Comparison of ENCODE assay signal across 8 cellular contexts in the genomic region with DNA sequence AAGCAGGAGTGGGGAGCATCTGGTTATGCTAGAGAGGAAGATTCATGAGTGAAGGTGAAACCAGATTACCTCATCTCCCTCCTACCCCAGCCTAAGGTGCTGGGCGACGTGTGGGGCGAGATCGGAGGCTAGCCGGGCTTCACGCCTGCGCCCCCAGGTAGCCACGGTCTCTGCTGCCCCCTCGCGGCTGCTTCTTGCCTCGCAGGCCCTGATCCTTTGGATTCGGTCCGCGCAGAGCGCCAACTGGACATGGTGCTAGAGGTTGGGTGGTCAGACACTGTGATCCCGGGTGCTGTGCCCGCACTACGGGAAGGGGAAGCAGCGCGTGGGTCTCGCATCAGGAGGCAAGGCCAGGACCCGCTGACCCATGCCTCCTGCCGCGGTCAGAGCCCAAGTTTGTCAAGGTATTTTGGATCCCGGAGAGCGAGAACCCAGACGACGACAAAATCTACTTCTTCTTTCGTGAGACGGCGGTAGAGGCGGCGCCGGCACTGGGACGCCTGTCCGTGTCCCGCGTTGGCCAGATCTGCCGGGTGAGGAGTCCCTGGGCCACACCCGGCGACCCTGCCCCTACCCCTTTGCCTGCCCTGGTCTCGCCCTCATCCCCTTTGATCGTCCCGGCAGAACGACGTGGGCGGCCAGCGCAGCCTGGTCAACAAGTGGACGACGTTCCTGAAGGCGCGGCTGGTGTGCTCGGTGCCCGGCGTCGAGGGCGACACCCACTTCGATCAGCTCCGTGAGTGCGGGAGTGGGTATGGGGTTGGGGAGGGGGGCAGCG. TPM values are rescaled to one million over a fixed set of nuclear protein-coding genes. Genes with fewer than 3 reads are reported as not detected.
A peak's percentile ranks its signal among the peaks of the same experiment; 100 is the strongest.
DNase-seq lines count a peak whose midpoint lies in the region; ATAC-seq and TF ChIP-seq lines count a peak whose summit lies in the region.

No MANE protein-coding gene starts in this region.

- H3K4me3 ChIP-seq in HUES48 (ENCODE audit: low read depth, low read length) (peak overlapping the region; percentile 23; the same call in 1 of the 2 replicates), Peyer's patch (peak overlapping the region; percentile 11 to 60 (median 29)), fibroblast of pulmonary artery (replicated peaks; ENCODE audit: low read depth, low read length) (peak overlapping the region; percentile 36)

- TF ChIP-seq CTCF in Peyer's patch (IDR thresholded peaks at IDR 0.05) (peak; percentile 96 to 100 (median 98)), fibroblast of pulmonary artery (IDR thresholded peaks at IDR 0.05; ENCODE audit: low read length, missing control alignments) (peak; percentile 92)

- no peak for TF ChIP-seq POLR2A in Peyer's patch (IDR thresholded peaks at IDR 0.05)

- no peaks in the 10 kb centered on the region for H3K36me3 ChIP-seq in HUES48 (ENCODE audit: control insufficient read depth, insufficient read depth, low read length)
- H3K36me3 ChIP-seq in Peyer's patch: peaks cover 0 to 15% (median 0%) of the 10 kb centered on the region in 3 donors

- intact Hi-C loops in activated T-helper 1 cell treated with anti-CD3 and anti-CD28 coated beads, Interleukin-12 subunit alpha, Interleukin-12 subunit beta, Interleukin-2, Interleukin-4 antibody, amounts not matched to agents 30 ng/mL and 10 ng/mL and 1 ng/mL, durations not matched to agents 14 hours and 24 hours and 36 hours (cut with micrococcal nuclease): loop anchor here (1.0 kb wide), 5 partner anchors 13 to 152 kb away; no protein-coding TSS in a partner anchor

- H3K27me3 Mint-ChIP-seq in activated T-helper 1 cell treated with anti-CD3 and anti-CD28 coated beads, Interleukin-12 subunit alpha, Interleukin-12 subunit beta, Interleukin-2, Interleukin-4 antibody, amounts not matched to agents 30 ng/mL and 10 ng/mL and 1 ng/mL, durations not matched to agents 14 hours and 24 hours and 36 hours (ENCODE audit: insufficient read depth): peaks cover 39% of the 10 kb centered on the region
- H3K27me3 Mint-ChIP-seq in natural killer cell treated with Interleukin-12 subunit alpha and Interleukin-12 subunit beta and Interleukin-15 and Interleukin-18, amount 100 ng/mL, for 72 hours: peaks cover 21 to 24% of the 10 kb centered on the region in 2 donors

- peak; percentile 90 for DNase-seq in COLO829 (ENCODE audit: low spot score)
- DNase-seq in Peyer's patch: peak; percentile 84 to 94 (median 94)
- peak; percentile 82 for DNase-seq in activated T-helper 1 cell treated with anti-CD3 and anti-CD28 coated beads, Interleukin-12 subunit alpha, Interleukin-12 subunit beta, Interleukin-2, Interleukin-4 antibody, amounts not matched to agents 30 ng/mL and 10 ng/mL and 1 ng/mL, durations not matched to agents 14 hours and 24 hours and 36 hours (ENCODE audit: low spot score)
- peak; percentile 75 for DNase-seq in fibroblast of pulmonary artery (ENCODE audit: low read depth)
- DNase-seq in natural killer cell treated with Interleukin-12 subunit alpha and Interleukin-12 subunit beta and Interleukin-15 and Interleukin-18, amount 100 ng/mL, for 72 hours (ENCODE audit: low spot score): peak; percentile 90
- peak; percentile 40 to 85 (median 77) for DNase-seq in stimulated activated naive CD4-positive, alpha-beta T cell (lab: John Stamatoyannopoulos, UW)

- H3K4me1 ChIP-seq in HUES48 (ENCODE audit: control insufficient read depth, insufficient read depth, low read length) (peaks cover 14% of the 10 kb centered on the region; the same call in 1 of the 2 replicates), Peyer's patch (peaks cover 6 to 55% (median 18%) of the 10 kb centered on the region in 4 donors)

- no peak overlapping the region for H3K27ac Mint-ChIP-seq in activated T-helper 1 cell treated with anti-CD3 and anti-CD28 coated beads, Interleukin-12 subunit alpha, Interleukin-12 subunit beta, Interleukin-2, Interleukin-4 antibody, amounts not matched to agents 30 ng/mL and 10 ng/mL and 1 ng/mL, durations not matched to agents 14 hours and 24 hours and 36 hours
- H3K27ac Mint-ChIP-seq in natural killer cell treated with Interleukin-12 subunit alpha and Interleukin-12 subunit beta and Interleukin-15 and Interleukin-18, amount 100 ng/mL, for 72 hours: no peak overlapping the region

- no peak overlapping the region for H3K9ac ChIP-seq in HUES48 (ENCODE audit: low read depth, low read length)

- no peak overlapping the region for H3K27ac ChIP-seq in HUES48 (ENCODE audit: low read depth, low read length)
- H3K27ac ChIP-seq in Peyer's patch: peak overlapping the region in 1 of 4 donors; percentile 50

- no peaks in the 10 kb centered on the region for H3K36me3 Mint-ChIP-seq in activated T-helper 1 cell treated with anti-CD3 and anti-CD28 coated beads, Interleukin-12 subunit alpha, Interleukin-12 subunit beta, Interleukin-2, Interleukin-4 antibody, amounts not matched to agents 30 ng/mL and 10 ng/mL and 1 ng/mL, durations not matched to agents 14 hours and 24 hours and 36 hours (ENCODE audit: low read depth)
- no peaks in the 10 kb centered on the region for H3K36me3 Mint-ChIP-seq in natural killer cell treated with Interleukin-12 subunit alpha and Interleukin-12 subunit beta and Interleukin-15 and Interleukin-18, amount 100 ng/mL, for 72 hours

- peak overlapping the region; percentile 71 for H3K4me3 Mint-ChIP-seq in activated T-helper 1 cell treated with anti-CD3 and anti-CD28 coated beads, Interleukin-12 subunit alpha, Interleukin-12 subunit beta, Interleukin-2, Interleukin-4 antibody, amounts not matched to agents 30 ng/mL and 10 ng/mL and 1 ng/mL, durations not matched to agents 14 hours and 24 hours and 36 hours
- peak overlapping the region; percentile 82 for H3K4me3 Mint-ChIP-seq in natural killer cell treated with Interleukin-12 subunit alpha and Interleukin-12 subunit beta and Interleukin-15 and Interleukin-18, amount 100 ng/mL, for 72 hours

- H3K9me3 Mint-ChIP-seq in activated T-helper 1 cell treated with anti-CD3 and anti-CD28 coated beads, Interleukin-12 subunit alpha, Interleukin-12 subunit beta, Interleukin-2, Interleukin-4 antibody, amounts not matched to agents 30 ng/mL and 10 ng/mL and 1 ng/mL, durations not matched to agents 14 hours and 24 hours and 36 hours: no peaks in the 10 kb centered on the region
- H3K9me3 Mint-ChIP-seq in natural killer cell treated with Interleukin-12 subunit alpha and Interleukin-12 subunit beta and Interleukin-15 and Interleukin-18, amount 100 ng/mL, for 72 hours: no peaks in the 10 kb centered on the region

- H3K4me1 Mint-ChIP-seq in activated T-helper 1 cell treated with anti-CD3 and anti-CD28 coated beads, Interleukin-12 subunit alpha, Interleukin-12 subunit beta, Interleukin-2, Interleukin-4 antibody, amounts not matched to agents 30 ng/mL and 10 ng/mL and 1 ng/mL, durations not matched to agents 14 hours and 24 hours and 36 hours (ENCODE audit: low read depth): peaks cover 21% of the 10 kb centered on the region
- H3K4me1 Mint-ChIP-seq in natural killer cell treated with Interleukin-12 subunit alpha and Interleukin-12 subunit beta and Interleukin-15 and Interleukin-18, amount 100 ng/mL, for 72 hours (ENCODE audit: low read depth in 2 of 2): peaks cover 20 to 22% of the 10 kb centered on the region in 2 donors

- ATAC-seq in GM19468 (IDR thresholded peaks at IDR 0.05; ENCODE audit: extremely low read depth, unreplicated experiment): peak; percentile 26
- ATAC-seq in natural killer cell treated with Interleukin-12 subunit alpha and Interleukin-12 subunit beta and Interleukin-15 and Interleukin-18, amount 100 ng/mL, for 72 hours: peak; percentile 90 to 92

- peaks cover 46% of the 10 kb centered on the region for H3K27me3 ChIP-seq in HUES48 (ENCODE audit: control insufficient read depth, insufficient read depth, low read length)
- H3K27me3 ChIP-seq in Peyer's patch: no peaks in the 10 kb centered on the region

- H3K9me3 ChIP-seq in HUES48 (ENCODE audit: control insufficient read depth, insufficient read depth, low read length) (no peaks in the 10 kb centered on the region), Peyer's patch (no peaks in the 10 kb centered on the region)

RNA-seq across cellular contexts. Expression of gene SEMA3B, which starts 4.2 kb away (rescaled TPM):
- 100 to 1,000 TPM in 3 of 4 donors, 10 to 100 TPM in 1; 56.1 to 367 (median 267) TPM for total RNA-seq in Peyer's patch
- total RNA-seq in activated T-helper 1 cell treated with anti-CD3 and anti-CD28 coated beads, Interleukin-12 subunit alpha, Interleukin-12 subunit beta, Interleukin-2, Interleukin-4 antibody, amounts not matched to agents 30 ng/mL and 10 ng/mL and 1 ng/mL, durations not matched to agents 14 hours and 24 hours and 36 hours: 0.49 and 1.0 TPM in 2 replicates
- total RNA-seq in natural killer cell treated with Interleukin-12 subunit alpha and Interleukin-12 subunit beta and Interleukin-15 and Interleukin-18, amount 100 ng/mL, for 72 hours: 1 to 10 TPM in 1 of 2 donors, under 1 TPM in 1; 0.89 to 1.2 TPM

RNA-seq across cellular contexts. Expression of gene LSMEM2, which starts 5.8 kb away (rescaled TPM):
- not detected for total RNA-seq in Peyer's patch
- total RNA-seq in activated T-helper 1 cell treated with anti-CD3 and anti-CD28 coated beads, Interleukin-12 subunit alpha, Interleukin-12 subunit beta, Interleukin-2, Interleukin-4 antibody, amounts not matched to agents 30 ng/mL and 10 ng/mL and 1 ng/mL, durations not matched to agents 14 hours and 24 hours and 36 hours: not detected in 2 replicates
- total RNA-seq in natural killer cell treated with Interleukin-12 subunit alpha and Interleukin-12 subunit beta and Interleukin-15 and Interleukin-18, amount 100 ng/mL, for 72 hours: not detected

RNA-seq across cellular contexts. Expression of gene IFRD2, which starts 19.1 kb away (rescaled TPM):
- total RNA-seq in Peyer's patch: 100 to 1,000 TPM in 3 of 4 donors, 10 to 100 TPM in 1; 75.5 to 205 (median 140) TPM
- total RNA-seq in activated T-helper 1 cell treated with anti-CD3 and anti-CD28 coated beads, Interleukin-12 subunit alpha, Interleukin-12 subunit beta, Interleukin-2, Interleukin-4 antibody, amounts not matched to agents 30 ng/mL and 10 ng/mL and 1 ng/mL, durations not matched to agents 14 hours and 24 hours and 36 hours: 215 TPM in 2 replicates
- total RNA-seq in natural killer cell treated with Interleukin-12 subunit alpha and Interleukin-12 subunit beta and Interleukin-15 and Interleukin-18, amount 100 ng/mL, for 72 hours: 100 to 1,000 TPM in 1 of 2 donors, 10 to 100 TPM in 1; 84.2 to 225 TPM

RNA-seq across cellular contexts. Expression of gene HYAL3, which starts 26.1 kb away (rescaled TPM):
- total RNA-seq in Peyer's patch: 1 to 10 TPM; 3.0 to 6.6 (median 4.2) TPM
- 7.9 and 8.0 TPM in 2 replicates for total RNA-seq in activated T-helper 1 cell treated with anti-CD3 and anti-CD28 coated beads, Interleukin-12 subunit alpha, Interleukin-12 subunit beta, Interleukin-2, Interleukin-4 antibody, amounts not matched to agents 30 ng/mL and 10 ng/mL and 1 ng/mL, durations not matched to agents 14 hours and 24 hours and 36 hours
- 1 to 10 TPM; 5.5 to 5.6 TPM for total RNA-seq in natural killer cell treated with Interleukin-12 subunit alpha and Interleukin-12 subunit beta and Interleukin-15 and Interleukin-18, amount 100 ng/mL, for 72 hours

RNA-seq across cellular contexts. Expression of gene NAA80, which starts 26.1 kb away (rescaled TPM):
- 10 to 100 TPM in 3 of 4 donors, 1 to 10 TPM in 1; 3.2 to 14.0 (median 12.4) TPM for total RNA-seq in Peyer's patch
- total RNA-seq in activated T-helper 1 cell treated with anti-CD3 and anti-CD28 coated beads, Interleukin-12 subunit alpha, Interleukin-12 subunit beta, Interleukin-2, Interleukin-4 antibody, amounts not matched to agents 30 ng/mL and 10 ng/mL and 1 ng/mL, durations not matched to agents 14 hours and 24 hours and 36 hours: 18.1 and 19.6 TPM in 2 replicates
- total RNA-seq in natural killer cell treated with Interleukin-12 subunit alpha and Interleukin-12 subunit beta and Interleukin-15 and Interleukin-18, amount 100 ng/mL, for 72 hours: 10 to 100 TPM; 13.2 to 15.7 TPM

Comparison
In these comparisons a context has a peak if more than half of its experiments do, and no peak if none do; other contexts are left out.
1. RNA of gene SEMA3B, which starts 4.2 kb away (total RNA-seq): 56.1 to 367 TPM in Peyer's patch; 0.89 to 1.2 TPM in natural killer cell treated with Interleukin-12 subunit alpha and Interleukin-12 subunit beta and Interleukin-15 and Interleukin-18, amount 100 ng/mL, for 72 hours and 0.49 to 1.0 TPM in activated T-helper 1 cell treated with anti-CD3 and anti-CD28 coated beads, Interleukin-12 subunit alpha, Interleukin-12 subunit beta, Interleukin-2, Interleukin-4 antibody, amounts not matched to agents 30 ng/mL and 10 ng/mL and 1 ng/mL, durations not matched to agents 14 hours and 24 hours and 36 hours; every median in the first group is over 10 times any median in the second.
2. Peak in every context shown above with its lines, with median percentiles within 50 percentile points of each other: DNase-seq and H3K4me3 ChIP-seq.